Comparison of ENCODE assay signal across 34 cellular contexts in the genomic region with DNA sequence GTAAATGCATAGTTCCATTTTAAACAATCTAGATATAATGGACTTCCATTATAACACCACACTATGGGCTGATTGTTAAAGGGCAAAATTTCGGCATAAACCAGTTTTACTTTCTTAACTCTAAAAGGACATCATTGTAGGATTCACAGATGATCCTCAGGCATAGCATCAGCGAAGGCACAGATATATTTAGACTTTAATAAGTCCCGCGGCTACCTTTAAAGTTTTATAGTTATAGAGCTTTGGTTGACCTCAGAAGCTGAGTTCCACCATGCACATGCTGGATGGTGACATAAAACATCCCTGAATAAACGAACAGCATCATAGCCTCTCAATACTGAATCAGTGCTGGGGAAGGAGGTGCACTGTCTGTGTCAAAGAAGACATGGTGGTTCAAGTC.
"Had no signal": no experiment of that assay in that cellular context is flagged by ENCODE, and none has a peak within 500 bp of the region (broad histone marks: within the 10 kb centered on the region; RNA-seq: fewer than 3 reads in every experiment).

No MANE protein-coding gene starts in this region.

- H3K36me3 ChIP-seq: WERI-Rb-1 had no signal

- H3K27me3 ChIP-seq: brain microvascular endothelial cell, esophagus muscularis mucosa, foreskin keratinocyte, gastroesophageal sphincter had no signal

- H3K4me3 Mint-ChIP-seq: activated B cell treated with CpG ODN at 0.5 μM for 24 hours; activated CD8-positive, alpha-beta T cell treated with anti-CD3 and anti-CD28 coated beads for 36 hours; activated naive CD8-positive, alpha-beta T cell; activated T-cell treated with anti-CD3 and anti-CD28 coated beads, Interleukin-2, amount 50 U/mL, for 4 hours; activated T-helper 17 cell treated with anti-CD3 and anti-CD28 coated beads, Interleukin-2, amount 50 U/mL, for 72 hours; effector memory CD8-positive, alpha-beta T cell; T-helper 17 cell; T-helper 2 cell treated with Interferon-gamma antibody and Interleukin-4, amounts not matched to agents 5 μg/mL and 100 μg/mL, for 36 hours had no signal

- FAIRE-seq: astrocyte, bronchial epithelial cell, colon had no signal

- ATAC-seq: activated CD4-positive, CD25-positive, alpha-beta regulatory T cell treated with anti-CD3 and anti-CD28 coated beads, Interleukin-2, amount 50 U/mL, for 24 hours; activated CD8-positive, alpha-beta T cell treated with anti-CD3 and anti-CD28 coated beads for 36 hours; activated T-cell treated with anti-CD3 and anti-CD28 coated beads, Interleukin-2, amount 50 U/mL, for 4 hours; activated T-helper 17 cell treated with anti-CD3 and anti-CD28 coated beads, Interleukin-2, amount 50 U/mL, for 72 hours; effector memory CD8-positive, alpha-beta T cell; foreskin keratinocyte; gastroesophageal sphincter; T-helper 17 cell had no signal

- H3K27ac Mint-ChIP-seq: activated B cell treated with CpG ODN at 0.5 μM for 24 hours; activated CD8-positive, alpha-beta T cell treated with anti-CD3 and anti-CD28 coated beads for 36 hours; activated naive CD8-positive, alpha-beta T cell; activated T-helper 17 cell treated with anti-CD3 and anti-CD28 coated beads, Interleukin-2, amount 50 U/mL, for 72 hours; effector memory CD8-positive, alpha-beta T cell; T-helper 17 cell; T-helper 2 cell treated with Interferon-gamma antibody and Interleukin-4, amounts not matched to agents 5 μg/mL and 100 μg/mL, for 36 hours had no signal

- H3K4me1 ChIP-seq: foreskin keratinocyte had no signal

- H3K9me3 Mint-ChIP-seq: activated B cell treated with CpG ODN at 0.5 μM for 24 hours; activated CD8-positive, alpha-beta T cell treated with anti-CD3 and anti-CD28 coated beads for 36 hours; activated T-cell treated with anti-CD3 and anti-CD28 coated beads, Interleukin-2, amount 50 U/mL, for 4 hours; activated T-helper 17 cell treated with anti-CD3 and anti-CD28 coated beads, Interleukin-2, amount 50 U/mL, for 72 hours; effector memory CD8-positive, alpha-beta T cell; T-helper 2 cell treated with Interferon-gamma antibody and Interleukin-4, amounts not matched to agents 5 μg/mL and 100 μg/mL, for 36 hours had no signal

- H3K4me1 Mint-ChIP-seq: activated B cell treated with CpG ODN at 0.5 μM for 24 hours; activated T-helper 17 cell treated with anti-CD3 and anti-CD28 coated beads, Interleukin-2, amount 50 U/mL, for 72 hours; T-helper 17 cell had no signal

- DNase-seq: activated B cell treated with CpG ODN at 0.5 μM for 24 hours; activated CD4-positive, alpha-beta T cell treated with anti-CD3 and anti-CD28 coated beads for 48 hours; activated CD4-positive, alpha-beta T cell treated with anti-CD3 and anti-CD28 coated beads, Interleukin-2, amount 50 U/mL, for 1 hour; activated CD4-positive, alpha-beta T cell treated with anti-CD3 and anti-CD28 coated beads, Interleukin-2, amount 50 U/mL, for 48 hours; activated CD8-positive, alpha-beta memory T cell treated with anti-CD3 and anti-CD28 coated beads for 24 hours; activated CD8-positive, alpha-beta T cell treated with anti-CD3 and anti-CD28 coated beads for 36 hours; activated effector memory CD4-positive, alpha-beta T cell treated with Interleukin-2 at 50 U/mL for 16 hours; activated gamma-delta T cell treated with Interleukin-2 at 50 U/mL for 16 hours; activated naive CD4-positive, alpha-beta T cell treated with anti-CD3 and anti-CD28 coated beads, Interleukin-2, amount 50 U/mL, for 16 hours; activated naive CD4-positive, alpha-beta T cell treated with Interleukin-2 at 50 U/mL for 16 hours; activated T-cell treated with anti-CD3 and anti-CD28 coated beads, Interleukin-2, amount 50 U/mL, for 4 hours; amniotic stem cell; anterior cingulate cortex; brain microvascular endothelial cell; caudate nucleus; cortex of kidney; dermis blood vessel endothelial cell; effector CD4-positive, alpha-beta T cell; effector memory CD8-positive, alpha-beta T cell; erythroblast; foreskin keratinocyte; T-helper 1 cell; T-helper 17 cell; T1000; WERI-Rb-1 had no signal

- H3K27me3 Mint-ChIP-seq: activated CD8-positive, alpha-beta T cell treated with anti-CD3 and anti-CD28 coated beads for 36 hours had no signal

- H3K36me3 Mint-ChIP-seq: activated naive CD8-positive, alpha-beta T cell had no signal

- H3K9me3 ChIP-seq: esophagus muscularis mucosa, gastroesophageal sphincter had no signal

- H3K27ac ChIP-seq: brain microvascular endothelial cell, esophagus muscularis mucosa, foreskin keratinocyte, WERI-Rb-1 had no signal

- H3K4me3 ChIP-seq: esophagus muscularis mucosa, gastroesophageal sphincter had no signal
